ENCODE assay signal across 8 cellular contexts in genomic region chr4:77600521-77601451, GRCh38. TPM values are rescaled to one million over a fixed set of nuclear protein-coding genes. Genes with fewer than 3 reads are reported as not detected.
DNase-seq lines count a peak whose midpoint lies in the region; ATAC-seq and TF ChIP-seq lines count a peak whose summit lies in the region.

No MANE protein-coding gene starts in this region.

- H2BK12ac ChIP-seq in neuronal stem cell (ENCODE audit: low read length), result no peak overlapping the region

- no peak overlapping the region for H3K27ac ChIP-seq in neuronal stem cell (replicated peaks; ENCODE audit: low read length)

- H3K27ac Mint-ChIP-seq in endothelial cell (ENCODE audit: unreplicated experiment), result no peak overlapping the region

- H3K79me1 ChIP-seq in neuronal stem cell (ENCODE audit: low read depth, low read length), result no peaks in the 10 kb centered on the region

- ATAC-seq in HG03439 (IDR thresholded peaks at IDR 0.05; ENCODE audit: unreplicated experiment) (peak; percentile 62), HG03097 (IDR thresholded peaks at IDR 0.05; ENCODE audit: low FRiP score, unreplicated experiment) (no peak), GM18517 (IDR thresholded peaks at IDR 0.05; ENCODE audit: unreplicated experiment) (no peak)

- no peak overlapping the region for H3K14ac ChIP-seq in neuronal stem cell (ENCODE audit: low read length)

- no peak overlapping the region for H2AK5ac ChIP-seq in neuronal stem cell (ENCODE audit: low read depth, low read length)

- TF ChIP-seq CTCF in endothelial cell (IDR thresholded peaks at IDR 0.05; ENCODE audit: unreplicated experiment), result peak; percentile 77

- H3K4ac ChIP-seq in neuronal stem cell (ENCODE audit: low read length), result no peak overlapping the region

- H3K27me3 Mint-ChIP-seq in endothelial cell (ENCODE audit: unreplicated experiment), result no peaks in the 10 kb centered on the region

- H3K23ac ChIP-seq in neuronal stem cell (ENCODE audit: low read depth, low read length, poor library complexity), result no peak overlapping the region

- H3K9me3 Mint-ChIP-seq in endothelial cell (ENCODE audit: unreplicated experiment), result no peaks in the 10 kb centered on the region

- peak; percentile 42 for DNase-seq in AG08396 (ENCODE audit: low spot score)
- peak; percentile 53 for DNase-seq in ELR (ENCODE audit: low read depth)
- DNase-seq in SHP77 treated with DMSO at 0.1 percent for 48 hours (lab: John Stamatoyannopoulos, UW), result peak; percentile 36
- peak; percentile 19 for DNase-seq in endothelial cell (ENCODE audit: low spot score)
- peak; percentile 18 for DNase-seq in neuronal stem cell (ENCODE audit: low spot score)

- no peak overlapping the region for H2AFZ ChIP-seq in neuronal stem cell (ENCODE audit: low read length)

- no peak overlapping the region for H3K9ac ChIP-seq in neuronal stem cell (ENCODE audit: low read depth, low read length, poor library complexity)

- no peaks in the 10 kb centered on the region for H3K4me1 ChIP-seq in neuronal stem cell (ENCODE audit: control insufficient read depth in 2 of 2, insufficient read depth in 1 of 2, low read depth in 1 of 2, low read length in 2 of 2)

- no peak overlapping the region for H3K18ac ChIP-seq in neuronal stem cell (ENCODE audit: low read length)

- H2BK5ac ChIP-seq in neuronal stem cell (ENCODE audit: low read length), result no peak overlapping the region

- peaks cover 0 to 15% (median 0%) of the 10 kb centered on the region in 3 experiments for H3K27me3 ChIP-seq in neuronal stem cell (ENCODE audit: control insufficient read depth in 3 of 3, insufficient read depth in 3 of 3, low read depth in 1 of 3, low read length in 3 of 3)

- H3K9me3 ChIP-seq in neuronal stem cell (replicated peaks in 1 of 2; ENCODE audit: control insufficient read depth in 2 of 2, insufficient read depth in 1 of 2, low read depth in 1 of 2, low read length in 2 of 2), result no peaks in the 10 kb centered on the region

- H2BK15ac ChIP-seq in neuronal stem cell (ENCODE audit: low read length), result no peak overlapping the region

- no peak overlapping the region for H2BK120ac ChIP-seq in neuronal stem cell (ENCODE audit: low read depth, low read length)

- H3K4me3 ChIP-seq in neuronal stem cell (ENCODE audit: low read length in 2 of 2), result no peak overlapping the region

- no peaks in the 10 kb centered on the region for H3K36me3 ChIP-seq in neuronal stem cell (replicated peaks in 1 of 2; ENCODE audit: control insufficient read depth in 2 of 2, insufficient read depth in 2 of 2, low read length in 2 of 2)

- no peak overlapping the region for H4K8ac ChIP-seq in neuronal stem cell (ENCODE audit: low read depth, low read length)

- no CpG with 5 or more reads among the region's 6 CpGs for WGBS in neuronal stem cell (ENCODE audit: extremely low coverage in 2 of 2, insufficient read length in 2 of 2, insufficient replicate concordance in 1 of 2), 2 donors

- no peaks in the 10 kb centered on the region for H3K4me1 Mint-ChIP-seq in endothelial cell (ENCODE audit: unreplicated experiment)

- H3K4me2 ChIP-seq in neuronal stem cell (ENCODE audit: insufficient read depth, low read length, poor library complexity, severe bottlenecking), result no peak overlapping the region

- no peak overlapping the region for H4K91ac ChIP-seq in neuronal stem cell (ENCODE audit: low read depth, low read length, poor library complexity)

- no peak overlapping the region for H3K4me3 Mint-ChIP-seq in endothelial cell (ENCODE audit: unreplicated experiment)

- no peaks in the 10 kb centered on the region for H3K36me3 Mint-ChIP-seq in endothelial cell (ENCODE audit: low read depth, unreplicated experiment)

RNA-seq across cellular contexts. Expression of gene CXCL13, which starts 4.8 kb away (rescaled TPM):
- total RNA-seq in endothelial cell (ENCODE audit: unreplicated experiment), result not detected
- polyA plus RNA-seq in neuronal stem cell (2013, experiment 1 of 2), result 0.07 TPM
- polyA plus RNA-seq in neuronal stem cell (2013, experiment 2 of 2), result 0.07 TPM
